In genomic region chr11:108732395-108732794, GRCh38 we compare ENCODE assay signal across 1 cellular context.
TF ChIP-seq lines count a peak whose summit lies in the region.

No MANE protein-coding gene starts in this region.

TF ChIP-seq in WTC11, 78 proteins besides CTCF, POLR2A, EP300 and RAD21 (continued from another document):
- TF ChIP-seq, protein P1, sequence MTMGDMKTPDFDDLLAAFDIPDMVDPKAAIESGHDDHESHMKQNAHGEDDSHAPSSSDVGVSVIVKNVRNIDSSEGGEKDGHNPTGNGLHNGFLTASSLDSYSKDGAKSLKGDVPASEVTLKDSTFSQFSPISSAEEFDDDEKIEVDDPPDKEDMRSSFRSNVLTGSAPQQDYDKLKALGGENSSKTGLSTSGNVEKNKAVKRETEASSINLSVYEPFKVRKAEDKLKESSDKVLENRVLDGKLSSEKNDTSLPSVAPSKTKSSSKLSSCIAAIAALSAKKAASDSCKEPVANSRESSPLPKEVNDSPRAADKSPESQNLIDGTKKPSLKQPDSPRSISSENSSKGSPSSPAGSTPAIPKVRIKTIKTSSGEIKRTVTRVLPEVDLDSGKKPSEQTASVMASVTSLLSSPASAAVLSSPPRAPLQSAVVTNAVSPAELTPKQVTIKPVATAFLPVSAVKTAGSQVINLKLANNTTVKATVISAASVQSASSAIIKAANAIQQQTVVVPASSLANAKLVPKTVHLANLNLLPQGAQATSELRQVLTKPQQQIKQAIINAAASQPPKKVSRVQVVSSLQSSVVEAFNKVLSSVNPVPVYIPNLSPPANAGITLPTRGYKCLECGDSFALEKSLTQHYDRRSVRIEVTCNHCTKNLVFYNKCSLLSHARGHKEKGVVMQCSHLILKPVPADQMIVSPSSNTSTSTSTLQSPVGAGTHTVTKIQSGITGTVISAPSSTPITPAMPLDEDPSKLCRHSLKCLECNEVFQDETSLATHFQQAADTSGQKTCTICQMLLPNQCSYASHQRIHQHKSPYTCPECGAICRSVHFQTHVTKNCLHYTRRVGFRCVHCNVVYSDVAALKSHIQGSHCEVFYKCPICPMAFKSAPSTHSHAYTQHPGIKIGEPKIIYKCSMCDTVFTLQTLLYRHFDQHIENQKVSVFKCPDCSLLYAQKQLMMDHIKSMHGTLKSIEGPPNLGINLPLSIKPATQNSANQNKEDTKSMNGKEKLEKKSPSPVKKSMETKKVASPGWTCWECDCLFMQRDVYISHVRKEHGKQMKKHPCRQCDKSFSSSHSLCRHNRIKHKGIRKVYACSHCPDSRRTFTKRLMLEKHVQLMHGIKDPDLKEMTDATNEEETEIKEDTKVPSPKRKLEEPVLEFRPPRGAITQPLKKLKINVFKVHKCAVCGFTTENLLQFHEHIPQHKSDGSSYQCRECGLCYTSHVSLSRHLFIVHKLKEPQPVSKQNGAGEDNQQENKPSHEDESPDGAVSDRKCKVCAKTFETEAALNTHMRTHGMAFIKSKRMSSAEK (CRISPR knock-in tag; IDR thresholded peaks at IDR 0.05; ENCODE audit: borderline replicate concordance): no peak
- TF ChIP-seq FOXP4 (CRISPR knock-in tag; IDR thresholded peaks at IDR 0.05) (no peak), HMGA2 (CRISPR knock-in tag; IDR thresholded peaks at IDR 0.05) (no peak), ZNF512 (CRISPR knock-in tag; IDR thresholded peaks at IDR 0.05; ENCODE audit: borderline replicate concordance) (no peak), ZNF671 (CRISPR knock-in tag; IDR thresholded peaks at IDR 0.05) (no peak), EMX1 (CRISPR knock-in tag; IDR thresholded peaks at IDR 0.05) (no peak)
- TF ChIP-seq, protein P2, sequence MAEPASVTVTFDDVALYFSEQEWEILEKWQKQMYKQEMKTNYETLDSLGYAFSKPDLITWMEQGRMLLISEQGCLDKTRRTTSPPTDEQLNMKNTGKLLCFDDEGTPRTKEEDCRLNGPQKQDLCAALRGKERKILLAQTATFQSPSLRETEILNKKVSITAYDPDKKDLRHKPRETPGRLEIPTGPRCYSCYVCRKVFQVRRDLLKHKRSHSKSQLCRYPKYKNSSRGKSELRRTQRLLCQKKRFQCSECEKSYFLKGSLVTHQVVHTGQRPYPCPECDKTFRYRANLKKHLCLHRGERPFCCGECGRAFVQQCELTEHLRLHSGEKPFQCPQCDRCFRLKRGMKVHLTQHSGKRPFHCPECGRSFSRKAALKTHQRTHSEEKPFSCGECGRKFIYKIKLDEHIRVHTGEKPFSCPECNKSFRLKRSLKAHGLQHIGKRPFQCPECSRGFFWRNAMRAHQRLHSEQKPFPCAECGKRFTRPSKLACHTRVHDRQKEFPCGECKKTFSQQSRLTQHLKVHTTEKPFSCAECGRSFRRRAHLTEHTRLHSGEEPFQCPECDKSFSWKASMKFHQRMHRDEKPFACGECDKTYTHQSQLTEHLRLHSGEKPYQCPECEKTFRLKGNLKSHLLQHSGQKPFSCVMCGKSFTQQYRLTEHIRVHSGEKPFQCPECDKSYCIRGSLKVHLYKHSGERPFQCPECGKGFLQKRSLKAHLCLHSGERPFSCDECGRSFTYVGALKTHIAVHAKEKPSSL (CRISPR knock-in tag; conservative IDR thresholded peaks at IDR 0.05): no peak
- TF ChIP-seq, protein P3, sequence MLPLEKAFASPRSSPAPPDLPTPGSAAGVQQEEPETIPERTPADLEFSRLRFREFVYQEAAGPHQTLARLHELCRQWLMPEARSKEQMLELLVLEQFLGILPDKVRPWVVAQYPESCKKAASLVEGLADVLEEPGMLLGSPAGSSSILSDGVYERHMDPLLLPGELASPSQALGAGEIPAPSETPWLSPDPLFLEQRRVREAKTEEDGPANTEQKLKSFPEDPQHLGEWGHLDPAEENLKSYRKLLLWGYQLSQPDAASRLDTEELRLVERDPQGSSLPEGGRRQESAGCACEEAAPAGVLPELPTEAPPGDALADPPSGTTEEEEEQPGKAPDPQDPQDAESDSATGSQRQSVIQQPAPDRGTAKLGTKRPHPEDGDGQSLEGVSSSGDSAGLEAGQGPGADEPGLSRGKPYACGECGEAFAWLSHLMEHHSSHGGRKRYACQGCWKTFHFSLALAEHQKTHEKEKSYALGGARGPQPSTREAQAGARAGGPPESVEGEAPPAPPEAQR (CRISPR knock-in tag; IDR thresholded peaks at IDR 0.05): no peak
